Comparison of ENCODE assay signal across 28 cellular contexts in the genomic region with DNA sequence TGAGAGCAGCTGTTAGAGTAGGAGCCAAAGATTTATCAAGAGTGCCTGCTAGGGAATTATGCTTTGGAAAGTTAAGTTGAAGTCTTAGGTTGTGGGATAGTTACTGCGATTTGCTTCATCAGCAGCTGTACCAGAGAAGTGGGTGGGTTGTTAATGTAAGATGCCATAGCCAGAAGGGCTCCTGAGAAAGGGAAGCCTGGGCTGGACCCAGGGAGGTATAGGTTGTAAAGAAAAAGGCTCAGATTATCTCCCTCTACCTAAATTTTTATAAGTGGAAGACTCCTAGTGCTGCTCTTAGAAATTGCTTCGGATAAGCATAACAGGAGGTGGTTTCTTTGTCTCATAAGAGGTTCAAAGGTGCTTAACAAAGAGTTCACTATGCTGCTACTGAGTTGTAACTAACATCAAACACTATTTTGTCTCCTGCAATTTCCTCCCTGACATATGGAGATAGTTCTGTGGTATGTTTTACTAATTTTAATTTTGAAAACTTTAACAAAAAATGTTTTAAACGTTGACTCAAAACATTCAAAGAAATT.
"Had no signal": no experiment of that assay in that cellular context is flagged by ENCODE, and none has a peak within 500 bp of the region (broad histone marks: within the 10 kb centered on the region; RNA-seq: fewer than 3 reads in every experiment).

No MANE protein-coding gene starts in this region.

- ATAC-seq: activated CD8-positive, alpha-beta T cell treated with anti-CD3 and anti-CD28 coated beads for 36 hours; activated naive CD4-positive, alpha-beta T cell treated with anti-CD3 and anti-CD28 coated beads, Interleukin-2, amount 50 U/mL, for 72 hours; activated naive CD8-positive, alpha-beta T cell treated with anti-CD3 and anti-CD28 coated beads, Interleukin-2, amount 50 U/mL, for 24 hours; activated T-cell treated with anti-CD3 and anti-CD28 coated beads, Interleukin-2, amount 50 U/mL, for 72 hours; body of pancreas; K562 had no signal

- H3K27ac ChIP-seq: ascending aorta, body of pancreas, Peyer's patch, RWPE1, SJSA1, VCaP had no signal

- H3K4me1 Mint-ChIP-seq: activated naive CD8-positive, alpha-beta T cell treated with anti-CD3 and anti-CD28 coated beads, Interleukin-2, amount 50 U/mL, for 24 hours had no signal

- FAIRE-seq: bronchial epithelial cell, K562 had no signal

- DNase-seq: activated CD4-positive, alpha-beta T cell treated with anti-CD3 and anti-CD28 coated beads for 4 hours; activated CD8-positive, alpha-beta memory T cell treated with anti-CD3 and anti-CD28 coated beads, Interleukin-2, amount 50 U/mL, for 4 hours; activated CD8-positive, alpha-beta T cell treated with anti-CD3 and anti-CD28 coated beads for 36 hours; activated naive CD8-positive, alpha-beta T cell treated with anti-CD3 and anti-CD28 coated beads, Interleukin-2, amount 50 U/mL, for 24 hours; activated T-cell treated with anti-CD3 and anti-CD28 coated beads, Interleukin-2, amount 50 U/mL, for 72 hours; amniotic stem cell; body of pancreas; central memory CD4-positive, alpha-beta T cell; Karpas-422; MM.1S; NCI-H1105; NCI-H1436; NCI-H1694 treated with DMSO at 0.1 percent for 48 hours; NCI-H2029 treated with DMSO at 0.1 percent for 48 hours; NCI-H345; NCI-H510A; NCI-H526 treated with DMSO at 0.1 percent for 48 hours; NCI-H82; Peyer's patch; Right ventricle myocardium superior; T-helper 2 cell had no signal

- H3K4me3 ChIP-seq: ascending aorta, body of pancreas, K562, Peyer's patch, SJSA1 had no signal

- H3K4me1 ChIP-seq: ascending aorta, body of pancreas, Peyer's patch, SJSA1 had no signal

- H3K27ac Mint-ChIP-seq: activated CD8-positive, alpha-beta T cell treated with anti-CD3 and anti-CD28 coated beads for 36 hours; activated naive CD4-positive, alpha-beta T cell treated with anti-CD3 and anti-CD28 coated beads, Interleukin-2, amount 50 U/mL, for 72 hours; activated naive CD8-positive, alpha-beta T cell treated with anti-CD3 and anti-CD28 coated beads, Interleukin-2, amount 50 U/mL, for 24 hours; activated T-cell treated with anti-CD3 and anti-CD28 coated beads, Interleukin-2, amount 50 U/mL, for 72 hours had no signal

- H3K9me3 Mint-ChIP-seq: activated CD8-positive, alpha-beta T cell treated with anti-CD3 and anti-CD28 coated beads for 36 hours; activated naive CD4-positive, alpha-beta T cell treated with anti-CD3 and anti-CD28 coated beads, Interleukin-2, amount 50 U/mL, for 72 hours; activated naive CD8-positive, alpha-beta T cell treated with anti-CD3 and anti-CD28 coated beads, Interleukin-2, amount 50 U/mL, for 24 hours; activated T-cell treated with anti-CD3 and anti-CD28 coated beads, Interleukin-2, amount 50 U/mL, for 72 hours had no signal

- H3K4me3 Mint-ChIP-seq: activated CD8-positive, alpha-beta T cell treated with anti-CD3 and anti-CD28 coated beads for 36 hours; activated naive CD8-positive, alpha-beta T cell treated with anti-CD3 and anti-CD28 coated beads, Interleukin-2, amount 50 U/mL, for 24 hours; activated T-cell treated with anti-CD3 and anti-CD28 coated beads, Interleukin-2, amount 50 U/mL, for 72 hours had no signal

- H3K27me3 ChIP-seq: ascending aorta, body of pancreas, Peyer's patch, SJSA1 had no signal

- H3K9me3 ChIP-seq: ascending aorta, body of pancreas, Peyer's patch, SJSA1 had no signal

- H3K27me3 Mint-ChIP-seq: activated naive CD8-positive, alpha-beta T cell treated with anti-CD3 and anti-CD28 coated beads, Interleukin-2, amount 50 U/mL, for 24 hours had no signal

- H3K36me3 ChIP-seq: ascending aorta, Peyer's patch, SJSA1 had no signal

- H3K36me3 Mint-ChIP-seq: activated naive CD4-positive, alpha-beta T cell treated with anti-CD3 and anti-CD28 coated beads, Interleukin-2, amount 50 U/mL, for 72 hours had no signal
